9 cellular contexts compared by ENCODE assay signal in the genomic region with DNA sequence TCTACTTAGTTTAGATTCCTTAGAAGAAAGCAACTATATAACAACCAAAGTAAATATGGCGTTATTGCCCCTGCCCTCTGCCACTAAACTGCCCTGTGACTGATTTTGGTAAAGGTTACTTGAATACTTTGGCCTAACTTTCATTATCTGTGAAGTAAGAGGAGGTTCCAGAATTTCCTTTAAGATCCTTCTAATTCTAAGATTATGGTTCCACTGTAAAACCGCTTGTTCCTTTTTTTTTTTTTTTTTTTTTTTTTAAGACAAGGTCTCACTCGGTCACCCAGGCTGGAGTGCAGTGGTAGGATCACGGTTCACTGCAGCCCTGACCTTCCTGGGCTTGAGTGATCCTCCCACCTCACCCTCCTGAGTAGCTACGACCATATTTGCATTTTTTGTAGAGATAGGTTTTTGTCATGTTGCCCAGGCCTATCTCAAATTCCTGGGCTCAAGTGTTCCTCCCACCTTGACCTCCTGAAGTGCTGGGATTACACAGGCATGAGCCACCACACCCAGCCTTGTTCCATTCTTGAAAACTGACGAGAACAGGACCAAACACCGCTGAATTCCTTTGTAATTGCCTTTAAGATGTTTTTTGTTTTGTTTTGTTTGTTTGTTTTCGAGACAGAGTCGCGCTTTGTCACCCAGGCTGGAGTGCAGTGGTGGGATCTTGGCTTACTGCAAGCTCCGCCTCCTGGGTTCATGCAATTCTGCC. TPM values are rescaled to one million over a fixed set of nuclear protein-coding genes. Genes with fewer than 3 reads are reported as not detected.
DNase-seq lines count a peak whose midpoint lies in the region; ATAC-seq and TF ChIP-seq lines count a peak whose summit lies in the region.
"Had no signal": no experiment of that assay in that cellular context is flagged by ENCODE, and none has a peak within 500 bp of the region (broad histone marks: within the 10 kb centered on the region; RNA-seq: fewer than 3 reads in every experiment).

No MANE protein-coding gene starts in this region.

- H3K27ac ChIP-seq in brain microvascular endothelial cell: no peak overlapping the region
- no peak overlapping the region for H3K27ac ChIP-seq in dorsolateral prefrontal cortex

- TF ChIP-seq CTCF in brain microvascular endothelial cell (IDR thresholded peaks at IDR 0.05; ENCODE audit: low read depth, low read length, missing control alignments): no peak
- no peak for TF ChIP-seq CTCF in dorsolateral prefrontal cortex (IDR thresholded peaks at IDR 0.05 in 54 of 56, conservative IDR thresholded peaks at IDR 0.05 in 2 of 56; ENCODE audit: low read depth in 1 of 56, partially characterized antibody in 56 of 56)

- H3K36me3 ChIP-seq in brain microvascular endothelial cell (replicated peaks): peaks cover 12% of the 10 kb centered on the region

- H3K4me3 ChIP-seq in brain microvascular endothelial cell (ENCODE audit: low read depth, low read length): no peak overlapping the region
- no peak overlapping the region for H3K4me3 ChIP-seq in dorsolateral prefrontal cortex

- DNase-seq in Daoy (ENCODE audit: low read depth) (peak; percentile 11), OCI-M1 (lab: John Stamatoyannopoulos, UW) (peak; percentile 87), iris pigment epithelial cell (ENCODE audit: low read depth) (peak; percentile 58), brain microvascular endothelial cell (no peak), NK-92 (lab: John Stamatoyannopoulos, UW; ENCODE audit: unreplicated experiment) (no peak), NCI-H2171 (lab: John Stamatoyannopoulos, UW) (no peak), dorsolateral prefrontal cortex (no peak)
- DNase-seq: IMR-90 had no signal

- in situ Hi-C loops in brain microvascular endothelial cell (cut with HindIII; ENCODE audit: low pct_ligation_motif_present, low sequenced_read_pairs): no loop called here

- intact Hi-C loops in dorsolateral prefrontal cortex (cut with DNase I): no loop called here

- no peaks in the 10 kb centered on the region for H3K27me3 ChIP-seq in brain microvascular endothelial cell (replicated peaks)
- H3K27me3 ChIP-seq in dorsolateral prefrontal cortex: no peaks in the 10 kb centered on the region

- peak; percentile 76 for ATAC-seq in GM21786 (IDR thresholded peaks at IDR 0.05; ENCODE audit: unreplicated experiment)

RNA-seq across cellular contexts. Expression of a gene that starts 7.0 kb away (rescaled TPM):
- 45.4 and 48.0 TPM in 2 replicates for total RNA-seq in Daoy (2014; rRNA removed; shearing (Covaris generic))
- 10 to 100 TPM; 43.7 to 92.5 (median 61.9) TPM for total RNA-seq in dorsolateral prefrontal cortex

Comparison
In these comparisons a context has a peak if more than half of its experiments do, and no peak if none do; other contexts are left out.
1. DNase-seq: peak in Daoy (single experiment), OCI-M1 (single experiment) and iris pigment epithelial cell (single experiment); none in brain microvascular endothelial cell (single experiment), NK-92 (single experiment), NCI-H2171 (single experiment) and dorsolateral prefrontal cortex (0 of 10).